Comparison of ENCODE assay signal across 10 cellular contexts in the genomic region with DNA sequence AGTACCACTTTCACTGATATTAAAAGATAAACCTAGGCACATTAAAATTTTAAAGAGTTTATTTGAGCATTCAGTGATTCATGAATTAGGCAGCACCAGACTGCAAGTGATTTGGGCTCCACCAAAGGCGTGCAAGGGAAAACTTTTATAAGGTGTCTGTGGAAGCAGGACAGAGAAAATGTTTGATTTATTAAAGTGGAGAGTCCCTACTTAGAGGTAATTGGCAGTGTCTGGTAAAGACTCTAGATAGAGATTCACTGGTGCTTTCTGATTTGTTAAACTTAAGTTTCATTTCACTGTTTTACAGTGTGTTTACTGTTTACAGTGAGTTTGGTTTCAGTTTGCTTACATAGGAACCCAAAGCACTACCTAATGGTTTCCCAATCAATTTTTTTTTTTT.
DNase-seq lines count a peak whose midpoint lies in the region; ATAC-seq and TF ChIP-seq lines count a peak whose summit lies in the region.
"Had no signal": no experiment of that assay in that cellular context is flagged by ENCODE, and none has a peak within 500 bp of the region (broad histone marks: within the 10 kb centered on the region; RNA-seq: fewer than 3 reads in every experiment).

No MANE protein-coding gene starts in this region.

- no peaks in the 10 kb centered on the region for H3K27me3 ChIP-seq in brain microvascular endothelial cell (replicated peaks)

- peak overlapping the region; percentile 73 for H3K27ac ChIP-seq in brain microvascular endothelial cell

- in situ Hi-C loops in ACHN (cut with HindIII; ENCODE audit: low pct_ligation_motif_present, low pct_unique_long_range_greater_than_20kb, low sequenced_read_pairs) (no loop called here), brain microvascular endothelial cell (cut with HindIII; ENCODE audit: low pct_ligation_motif_present, low sequenced_read_pairs) (no loop called here)

- no peak overlapping the region for H3K4me3 ChIP-seq in brain microvascular endothelial cell (ENCODE audit: low read depth, low read length)

- intact Hi-C loops in left colon (cut with DNase I, micrococcal nuclease) = no loop called here

- no peak for TF ChIP-seq CTCF in brain microvascular endothelial cell (IDR thresholded peaks at IDR 0.05; ENCODE audit: low read depth, low read length, missing control alignments)

- peak; percentile 96 for ATAC-seq in GM19455 (IDR thresholded peaks at IDR 0.05; ENCODE audit: unreplicated experiment)
- ATAC-seq in HG02981 (IDR thresholded peaks at IDR 0.05; ENCODE audit: unreplicated experiment) = peak; percentile 59
- no peak for ATAC-seq in left colon

- DNase-seq in ACHN (peak; percentile 47), brain microvascular endothelial cell (no peak), NCI-H226 (no peak), COLO829 (ENCODE audit: low spot score) (no peak), left colon (no peak), germinal center (ENCODE audit: low spot score) (no peak)
- DNase-seq: NCI-H1092 treated with DMSO at 0.1 percent for 48 hours, SW 1271 had no signal

- no peaks in the 10 kb centered on the region for H3K36me3 ChIP-seq in brain microvascular endothelial cell (replicated peaks)
